ENCODE assay signal across 7 cellular contexts in the genomic region with DNA sequence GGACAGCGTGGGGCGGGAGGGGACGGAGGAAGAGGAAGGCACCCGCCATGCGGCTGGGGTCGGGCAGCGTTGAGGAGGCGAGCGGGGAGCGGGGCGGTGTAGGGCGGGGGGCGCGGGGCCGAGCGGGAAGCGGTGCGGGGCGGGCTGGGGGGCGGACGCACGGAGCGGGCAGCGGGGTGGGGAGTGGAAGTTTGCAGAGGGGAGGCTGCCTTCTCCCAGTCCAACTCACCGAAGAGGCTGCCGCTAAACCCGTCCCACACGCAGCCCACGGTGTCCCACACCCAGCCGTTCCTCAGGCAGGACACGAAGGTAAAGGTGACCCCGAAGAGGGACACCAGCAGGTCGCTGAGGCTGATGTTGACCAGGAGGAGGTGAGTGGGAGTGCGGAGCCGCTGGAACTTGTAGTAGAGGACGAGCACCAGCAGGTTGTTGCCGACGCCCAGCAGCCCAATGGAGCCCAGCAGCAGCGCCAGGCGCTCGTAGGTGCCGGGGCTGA. TPM values are rescaled to one million over a fixed set of nuclear protein-coding genes. Genes with fewer than 3 reads are reported as not detected.
DNase-seq lines count a peak whose midpoint lies in the region; ATAC-seq, FAIRE-seq and TF ChIP-seq lines count a peak whose summit lies in the region.

No MANE protein-coding gene starts in this region.

- no peak for TF ChIP-seq CTCF in GM12875 (IDR thresholded peaks at IDR 0.05; ENCODE audit: borderline replicate concordance, insufficient read depth, low read depth, low read length)
- no peak for TF ChIP-seq CTCF in epithelial cell of proximal tubule (conservative IDR thresholded peaks at IDR 0.05; ENCODE audit: low read depth, low read length)
- TF ChIP-seq CTCF in neural progenitor cell (IDR thresholded peaks at IDR 0.05), result no peak

- no peaks in the 10 kb centered on the region for H3K27me3 ChIP-seq in neural progenitor cell

- H3K9me3 ChIP-seq in KOPT-K1 (ENCODE audit: insufficient read depth, low read length, poor library complexity, severe bottlenecking), result no peaks in the 10 kb centered on the region
- H3K9me3 ChIP-seq in neural progenitor cell (ENCODE audit: low read depth), result no peaks in the 10 kb centered on the region

- peak overlapping the region; percentile 38 for H3K9ac ChIP-seq in neural progenitor cell

- ATAC-seq in activated CD4-positive, CD25-positive, alpha-beta regulatory T cell treated with anti-CD3 and anti-CD28 coated beads, Interleukin-2, amount 50 U/mL, for 24 hours, result peak; percentile 37 to 47

- H4K20me1 ChIP-seq in neural progenitor cell (ENCODE audit: low read depth), result peaks cover 24% of the 10 kb centered on the region

- peaks cover 9% of the 10 kb centered on the region for H3K36me3 ChIP-seq in KOPT-K1 (ENCODE audit: insufficient read depth, low read length)
- H3K36me3 ChIP-seq in neural progenitor cell, result peaks cover 7% of the 10 kb centered on the region

- H3K4me2 ChIP-seq in neural progenitor cell, result peak overlapping the region; percentile 97

- peak overlapping the region; percentile 91 for H3K4me3 Mint-ChIP-seq in neural progenitor cell

- no peak for TF ChIP-seq POLR2A in H54 (IDR thresholded peaks at IDR 0.05; ENCODE audit: low read depth, low read length)

- peaks cover 48% of the 10 kb centered on the region for H3K79me2 ChIP-seq in neural progenitor cell (ENCODE audit: low read depth)

- DNase-seq in H54 (ENCODE audit: insufficient read length, low spot score) (peak; percentile 35), epithelial cell of proximal tubule (ENCODE audit: low read depth) (no peak), neural progenitor cell (ENCODE audit: low spot score) (peak; percentile 67), inferior parietal cortex (ENCODE audit: extremely low spot score) (no peak)

- H3K9me3 Mint-ChIP-seq in neural progenitor cell, result peaks cover 32% of the 10 kb centered on the region

- H3K4me3 ChIP-seq in GM12875 (ENCODE audit: low read depth, low read length), result peak overlapping the region; percentile 94
- H3K4me3 ChIP-seq in epithelial cell of proximal tubule (ENCODE audit: low read depth, low read length), result peak overlapping the region; percentile 95
- H3K4me3 ChIP-seq in neural progenitor cell, result peak overlapping the region; percentile 82

- no peaks in the 10 kb centered on the region for H3F3A ChIP-seq in neural progenitor cell (ENCODE audit: low read depth)

- H3K27ac ChIP-seq in KOPT-K1 (ENCODE audit: low read depth, low read length, poor library complexity, severe bottlenecking), result peak overlapping the region; percentile 91
- peak overlapping the region; percentile 80 for H3K27ac ChIP-seq in neural progenitor cell

- peaks cover 2% of the 10 kb centered on the region for H3K27me3 Mint-ChIP-seq in neural progenitor cell (ENCODE audit: insufficient read depth, low read depth)

- H2AFZ ChIP-seq in neural progenitor cell (replicated peaks), result peak overlapping the region; percentile 91

- H3K4me1 Mint-ChIP-seq in neural progenitor cell, result peaks cover 22% of the 10 kb centered on the region

- peak overlapping the region; percentile 92 for H3K27ac Mint-ChIP-seq in neural progenitor cell

- peaks cover 37% of the 10 kb centered on the region for H3K36me3 Mint-ChIP-seq in neural progenitor cell

- H3K4me1 ChIP-seq in neural progenitor cell, result peaks cover 18% of the 10 kb centered on the region

- no peak for FAIRE-seq in H54 (lab: Jason Lieb, UNC)

RNA-seq across cellular contexts. Expression of gene CHML, which starts 0.5 kb away (rescaled TPM):
- total RNA-seq in epithelial cell of proximal tubule (9.5 and 19.0 TPM in 2 replicates), neural progenitor cell (ENCODE audit: low replicate concordance) (31.4 and 43.6 TPM in 2 replicates)

RNA-seq across cellular contexts. Expression of gene OPN3, which starts 0.5 kb away (rescaled TPM):
- 66.2 and 75.6 TPM in 2 replicates for total RNA-seq in epithelial cell of proximal tubule
- 37.8 and 53.5 TPM in 2 replicates for total RNA-seq in neural progenitor cell (ENCODE audit: low replicate concordance)

RNA-seq across cellular contexts. Expression of gene WDR64, which starts 12.4 kb away (rescaled TPM):
- not detected in 2 replicates for total RNA-seq in epithelial cell of proximal tubule
- total RNA-seq in neural progenitor cell (ENCODE audit: low replicate concordance), result not detected in 2 replicates

Comparison
In these comparisons a context has a peak if more than half of its experiments do, and no peak if none do; other contexts are left out.
1. DNase-seq: peak in H54 (single experiment) and neural progenitor cell (single experiment); none in epithelial cell of proximal tubule (single experiment) and inferior parietal cortex (single experiment).
2. Peak in every context shown above with its lines, with median percentiles within 50 percentile points of each other: H3K4me3 ChIP-seq.